Comparison of ENCODE assay signal across 13 cellular contexts in genomic region chr13:79525458-79525857, GRCh38. TPM values are rescaled to one million over a fixed set of nuclear protein-coding genes. Genes with fewer than 3 reads are reported as not detected.
DNase-seq lines count a peak whose midpoint lies in the region; ATAC-seq and TF ChIP-seq lines count a peak whose summit lies in the region.
"Had no signal": no experiment of that assay in that cellular context is flagged by ENCODE, and none has a peak within 500 bp of the region (broad histone marks: within the 10 kb centered on the region; RNA-seq: fewer than 3 reads in every experiment).

No MANE protein-coding gene starts in this region.

- H3K36me3 Mint-ChIP-seq in activated T-cell treated with anti-CD3 and anti-CD28 coated beads, Interleukin-2, amount 50 U/mL, for 72 hours (ENCODE audit: insufficient read depth in 2 of 2): peaks cover 6 to 16% of the 10 kb centered on the region in 2 donors
- peaks cover 38% of the 10 kb centered on the region for H3K36me3 Mint-ChIP-seq in activated T-cell treated with anti-CD3 and anti-CD28 coated beads, Interleukin-2, amount 50 U/mL, for 24 hours (ENCODE audit: low read depth)

- no peak for DNase-seq in activated T-cell treated with anti-CD3 and anti-CD28 coated beads, Interleukin-2, amount 50 U/mL, for 72 hours
- DNase-seq in activated T-cell treated with anti-CD3 and anti-CD28 coated beads, Interleukin-2, amount 50 U/mL, for 24 hours: no peak
- DNase-seq in dorsolateral prefrontal cortex (no peak), substantia nigra (lab: John Stamatoyannopoulos, UW) (peak in 2 of 49 donors; percentile 4 to 5), left lobe of liver (ENCODE audit: low spot score) (no peak), NCI-H2171 (lab: John Stamatoyannopoulos, UW) (no peak)
- DNase-seq: activated T-cell treated with anti-CD3 and anti-CD28 coated beads, Interleukin-2, amount 50 U/mL, for 4 hours; right lobe of liver; RPMI8226; transverse colon had no signal

- peaks cover 30% of the 10 kb centered on the region for H3K4me1 Mint-ChIP-seq in activated T-cell treated with anti-CD3 and anti-CD28 coated beads, Interleukin-2, amount 50 U/mL, for 72 hours (ENCODE audit: low read depth)
- H3K4me1 Mint-ChIP-seq in activated T-cell treated with anti-CD3 and anti-CD28 coated beads, Interleukin-2, amount 50 U/mL, for 24 hours (ENCODE audit: low read depth): peaks cover 18% of the 10 kb centered on the region

- intact Hi-C loops in dorsolateral prefrontal cortex (cut with DNase I): no loop called here

- H3K4me2 ChIP-seq in OCI-LY3 (ENCODE audit: low read length): peak overlapping the region; percentile 45

- no peak overlapping the region for H2AFZ ChIP-seq in OCI-LY3 (ENCODE audit: low read depth, low read length)

- peak; percentile 49 to 64 for ATAC-seq in activated T-cell treated with anti-CD3 and anti-CD28 coated beads, Interleukin-2, amount 50 U/mL, for 72 hours (replicated peaks in 1 of 2)
- ATAC-seq in left lobe of liver (no peak), GM21423 (IDR thresholded peaks at IDR 0.05; ENCODE audit: unreplicated experiment) (no peak)
- ATAC-seq: esophagus mucosa had no signal

- no peak overlapping the region for H3K4me3 Mint-ChIP-seq in activated T-cell treated with anti-CD3 and anti-CD28 coated beads, Interleukin-2, amount 50 U/mL, for 72 hours
- no peak overlapping the region for H3K4me3 Mint-ChIP-seq in activated T-cell treated with anti-CD3 and anti-CD28 coated beads, Interleukin-2, amount 50 U/mL, for 24 hours
- H3K4me3 Mint-ChIP-seq: activated T-cell treated with anti-CD3 and anti-CD28 coated beads, Interleukin-2, amount 50 U/mL, for 4 hours had no signal

- no peak overlapping the region; the same call in 1 of the 2 replicates for H3K27ac ChIP-seq in OCI-LY3 (ENCODE audit: low read length)
- peak overlapping the region; percentile 34 to 92 (median 78) for H3K27ac ChIP-seq in dorsolateral prefrontal cortex
- peak overlapping the region; percentile 46 for H3K27ac ChIP-seq in substantia nigra (ENCODE audit: low read depth, low read length, poor library complexity, severe bottlenecking)
- H3K27ac ChIP-seq: right lobe of liver, transverse colon had no signal

- TF ChIP-seq CTCF in OCI-LY3 (IDR thresholded peaks at IDR 0.05; ENCODE audit: low read depth, low read length): no peak
- TF ChIP-seq CTCF in dorsolateral prefrontal cortex (IDR thresholded peaks at IDR 0.05 in 54 of 56, conservative IDR thresholded peaks at IDR 0.05 in 2 of 56; ENCODE audit: low read depth in 1 of 56, partially characterized antibody in 56 of 56): no peak

- peaks cover 15% of the 10 kb centered on the region for H3K36me3 ChIP-seq in OCI-LY3 (replicated peaks; ENCODE audit: low read depth, low read length)

- no peak overlapping the region for H3K27ac Mint-ChIP-seq in activated T-cell treated with anti-CD3 and anti-CD28 coated beads, Interleukin-2, amount 50 U/mL, for 72 hours
- no peak overlapping the region for H3K27ac Mint-ChIP-seq in activated T-cell treated with anti-CD3 and anti-CD28 coated beads, Interleukin-2, amount 50 U/mL, for 24 hours

- H3K9me3 ChIP-seq in OCI-LY3 (ENCODE audit: insufficient read depth, low read length): no peaks in the 10 kb centered on the region
- H3K9me3 ChIP-seq: right lobe of liver, transverse colon had no signal

- H3K4me1 ChIP-seq in OCI-LY3 (ENCODE audit: low read length): peaks cover 20% of the 10 kb centered on the region
- H3K4me1 ChIP-seq: transverse colon had no signal

- H3K4me3 ChIP-seq in OCI-LY3 (ENCODE audit: low read length) (no peak overlapping the region), dorsolateral prefrontal cortex (peak overlapping the region in 11 of 59 donors; percentile 1 to 29 (median 8))
- H3K4me3 ChIP-seq: right lobe of liver, transverse colon had no signal

- H3K79me2 ChIP-seq in OCI-LY3 (ENCODE audit: low read length): no peaks in the 10 kb centered on the region

- no peaks in the 10 kb centered on the region for H3K27me3 ChIP-seq in OCI-LY3 (ENCODE audit: low read depth, low read length)
- H3K27me3 ChIP-seq in dorsolateral prefrontal cortex: no peaks in the 10 kb centered on the region
- H3K27me3 ChIP-seq: right lobe of liver, transverse colon had no signal

- no peaks in the 10 kb centered on the region for H3K27me3 Mint-ChIP-seq in activated T-cell treated with anti-CD3 and anti-CD28 coated beads, Interleukin-2, amount 50 U/mL, for 72 hours (ENCODE audit: low read depth)
- no peaks in the 10 kb centered on the region for H3K27me3 Mint-ChIP-seq in activated T-cell treated with anti-CD3 and anti-CD28 coated beads, Interleukin-2, amount 50 U/mL, for 24 hours

- no peak overlapping the region for H3K9ac ChIP-seq in OCI-LY3 (ENCODE audit: low read length)

- H3K9me3 Mint-ChIP-seq in activated T-cell treated with anti-CD3 and anti-CD28 coated beads, Interleukin-2, amount 50 U/mL, for 72 hours: peaks cover 0 to 2% of the 10 kb centered on the region in 2 donors
- no peaks in the 10 kb centered on the region for H3K9me3 Mint-ChIP-seq in activated T-cell treated with anti-CD3 and anti-CD28 coated beads, Interleukin-2, amount 50 U/mL, for 24 hours
- H3K9me3 Mint-ChIP-seq: activated T-cell treated with anti-CD3 and anti-CD28 coated beads, Interleukin-2, amount 50 U/mL, for 4 hours had no signal

- H4K20me1 ChIP-seq in OCI-LY3 (ENCODE audit: insufficient read depth, low read length): no peaks in the 10 kb centered on the region

RNA-seq across cellular contexts. Expression of gene NDFIP2, which starts 44.5 kb away (rescaled TPM):
- 100 to 1,000 TPM; 114 to 124 TPM for total RNA-seq in activated T-cell treated with anti-CD3 and anti-CD28 coated beads, Interleukin-2, amount 50 U/mL, for 72 hours
- total RNA-seq in dorsolateral prefrontal cortex (100 to 1,000 TPM in 93 of 120 experiments, 10 to 100 TPM in 27; 61.3 to 160 (median 114) TPM), left lobe of liver (27.8 TPM)

Comparison
In these comparisons a context has a peak if more than half of its experiments do, and no peak if none do; other contexts are left out.
1. ATAC-seq: peak in activated T-cell treated with anti-CD3 and anti-CD28 coated beads, Interleukin-2, amount 50 U/mL, for 72 hours (2 of 2); none in left lobe of liver (single experiment) and GM21423 (single experiment).